1 cellular context compared by ENCODE assay signal in the genomic region with DNA sequence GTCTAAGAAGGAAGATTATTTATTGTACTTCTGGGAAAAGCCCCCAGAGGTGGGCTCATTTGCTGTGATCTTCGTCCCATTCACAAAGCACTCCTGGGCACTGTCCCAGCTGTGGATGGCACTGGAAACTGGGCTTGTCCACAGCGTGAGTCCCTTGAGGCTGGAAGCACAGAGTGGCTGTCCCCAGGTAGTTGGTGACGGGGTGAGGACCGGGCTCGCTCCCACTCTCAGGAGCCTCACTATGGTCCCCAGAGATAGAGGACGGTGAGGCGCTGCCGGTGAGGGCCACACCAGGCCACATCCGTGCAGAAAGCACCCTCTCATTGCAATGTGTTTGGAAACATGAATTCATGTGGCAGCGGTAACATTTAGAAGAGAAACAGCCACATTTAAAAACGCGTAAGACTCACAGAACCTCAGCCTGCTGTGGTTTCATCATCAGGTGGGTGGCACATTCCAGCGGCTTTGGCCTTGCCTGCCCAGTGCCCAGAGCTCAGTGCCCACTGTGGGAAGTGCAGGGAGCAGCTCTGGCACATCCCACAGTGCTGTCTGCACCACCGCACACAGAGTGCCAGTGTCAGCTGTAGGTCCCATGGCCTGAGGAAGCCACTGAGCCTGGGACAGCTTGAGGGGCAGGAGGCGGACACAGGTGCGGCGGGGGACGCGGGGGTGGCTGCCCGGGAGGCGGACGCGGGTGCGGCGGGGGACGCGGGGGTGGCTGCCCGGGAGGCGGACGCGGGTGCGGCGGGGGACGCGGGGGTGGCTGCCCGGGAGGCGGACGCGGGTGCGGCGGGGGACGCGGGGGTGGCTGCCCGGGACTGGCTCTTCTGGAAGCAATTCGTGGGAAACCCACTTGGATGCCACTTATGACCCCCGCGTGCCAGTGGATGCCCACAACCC.
TF ChIP-seq lines count a peak whose summit lies in the region.

No MANE protein-coding gene starts in this region.

TF ChIP-seq in H1, 55 proteins besides CTCF, POLR2A, EP300 and RAD21:
- TF ChIP-seq SP1 (IDR thresholded peaks at IDR 0.05; ENCODE audit: low read depth, low read length) (no peak), RFX5 (IDR thresholded peaks at IDR 0.05; ENCODE audit: borderline replicate concordance, low read depth, low read length) (no peak), SIN3A (conservative IDR thresholded peaks at IDR 0.05 in 1 of 2, IDR thresholded peaks at IDR 0.05 in 1 of 2; ENCODE audit: low read depth in 1 of 2, low read length in 2 of 2) (no peak), CTBP2 (IDR thresholded peaks at IDR 0.05; ENCODE audit: borderline replicate concordance, insufficient read depth, insufficient read length, low read length) (no peak), CBX8 (IDR thresholded peaks at IDR 0.05; ENCODE audit: borderline replicate concordance, low read depth, low read length) (no peak), KDM4A (IDR thresholded peaks at IDR 0.05; ENCODE audit: low read depth, low read length, severe bottlenecking) (no peak), JUN (IDR thresholded peaks at IDR 0.05; ENCODE audit: low read depth, low read length) (no peak), SIX5 (IDR thresholded peaks at IDR 0.05; ENCODE audit: low read depth, low read length) (no peak), TBP (IDR thresholded peaks at IDR 0.05; ENCODE audit: low read depth, low read length) (no peak), TEAD4 (IDR thresholded peaks at IDR 0.05; ENCODE audit: low read depth, low read length) (no peak), TAF1 (IDR thresholded peaks at IDR 0.05; ENCODE audit: low read depth, low read length) (no peak)
- TF ChIP-seq, protein P1, sequence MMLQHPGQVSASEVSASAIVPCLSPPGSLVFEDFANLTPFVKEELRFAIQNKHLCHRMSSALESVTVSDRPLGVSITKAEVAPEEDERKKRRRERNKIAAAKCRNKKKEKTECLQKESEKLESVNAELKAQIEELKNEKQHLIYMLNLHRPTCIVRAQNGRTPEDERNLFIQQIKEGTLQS (IDR thresholded peaks at IDR 0.05; ENCODE audit: insufficient read depth, low read depth, low read length), result no peak
TF ChIP-seq in H1: peak in this region for 0.
